ENCODE assay signal across 25 cellular contexts in the genomic region with DNA sequence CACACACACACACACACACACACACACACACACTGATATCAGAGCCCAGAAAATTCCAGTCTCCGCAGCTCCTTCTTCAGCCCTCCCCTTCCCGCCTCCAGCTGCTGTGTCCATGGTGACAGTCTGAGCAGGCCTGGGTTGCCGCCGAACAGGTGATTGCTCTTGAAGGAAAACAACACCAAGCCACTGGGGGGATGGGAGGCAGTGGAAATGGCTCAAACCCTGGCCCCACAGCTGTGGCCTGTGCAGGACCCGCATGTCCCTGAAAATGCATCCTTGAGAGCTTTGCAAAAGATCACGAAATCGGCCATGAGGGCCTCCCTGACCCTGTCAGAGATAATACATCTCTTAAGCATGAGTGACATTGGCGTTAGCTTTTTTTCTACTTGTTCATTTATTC.
"Had no signal": no experiment of that assay in that cellular context is flagged by ENCODE, and none has a peak within 500 bp of the region (broad histone marks: within the 10 kb centered on the region; RNA-seq: fewer than 3 reads in every experiment).

No MANE protein-coding gene starts in this region.

- ATAC-seq: foreskin keratinocyte; left lobe of liver; lower lobe of right lung; naive thymus-derived CD4-positive, alpha-beta T cell; psoas muscle; sciatic nerve; stimulated activated memory B cell treated with anti-CD40 and anti-IgM and Interleukin-4, amounts not matched to agents 10 μg/mL and 1 μg/mL and 100 μg/mL, for 72 hours; WTC11 had no signal

- H3K9me3 ChIP-seq: ascending aorta, suprapubic skin, uterus had no signal

- FAIRE-seq: endometrium, kidney, small intestine had no signal

- H3K36me3 ChIP-seq: ascending aorta, brain microvascular endothelial cell, lower lobe of right lung, neural progenitor cell, stomach, suprapubic skin, tibial nerve, uterus had no signal

- H3K4me3 ChIP-seq: ascending aorta, lower lobe of right lung, neural progenitor cell, psoas muscle, stomach, suprapubic skin, tibial nerve, uterus had no signal

- H2AFZ ChIP-seq: neural progenitor cell had no signal

- DNase-seq: activated gamma-delta T cell treated with Interleukin-2 at 50 U/mL for 16 hours; activated T-cell treated with anti-CD3 and anti-CD28 coated beads, Interleukin-2, amount 50 U/mL, for 1 hour; brain microvascular endothelial cell; caudate nucleus; effector CD4-positive, alpha-beta T cell; erythroblast; foreskin keratinocyte; kidney; lower lobe of right lung; naive thymus-derived CD4-positive, alpha-beta T cell; psoas muscle; small intestine; stimulated activated CD4-positive, alpha-beta T cell treated with anti-CD3 and anti-CD28 coated beads, Interleukin-2, amount 100 ng/mL, for 24 hours; stomach; T1000; uterus had no signal

- H3K4me2 ChIP-seq: neural progenitor cell had no signal

- H3K27me3 ChIP-seq: ascending aorta, brain microvascular endothelial cell, foreskin keratinocyte, neural progenitor cell, stomach, suprapubic skin, tibial nerve, uterus had no signal

- H3K9ac ChIP-seq: neural progenitor cell had no signal

- H3K4me1 ChIP-seq: ascending aorta, foreskin keratinocyte, lower lobe of right lung, neural progenitor cell, psoas muscle, stomach, suprapubic skin, tibial nerve, uterus had no signal

- H3K27ac ChIP-seq: ascending aorta, brain microvascular endothelial cell, foreskin keratinocyte, lower lobe of right lung, neural progenitor cell, psoas muscle, stomach, suprapubic skin, tibial nerve, uterus had no signal
